In genomic region chr16:86682219-86682904, GRCh38 we compare ENCODE assay signal across 17 cellular contexts.
A peak's percentile ranks its signal among the peaks of the same experiment; 100 is the strongest.
DNase-seq lines count a peak whose midpoint lies in the region; ATAC-seq, FAIRE-seq and TF ChIP-seq lines count a peak whose summit lies in the region.
"Had no signal": no experiment of that assay in that cellular context is flagged by ENCODE, and none has a peak within 500 bp of the region (broad histone marks: within the 10 kb centered on the region; RNA-seq: fewer than 3 reads in every experiment).

No MANE protein-coding gene starts in this region.

- H2BK15ac ChIP-seq in H1 (ENCODE audit: low read length) = no peak overlapping the region

- no TSS peak for BruUV-seq in HepG2 (replicated peaks; lab: Mats Ljungman, UMichigan)

- POLR2A ChIA-PET in HepG2 (lab: Yijun Ruan, JAX) (no interaction called here), H1 (lab: Charles Lee; ENCODE audit: partially characterized antibody) (no interaction called here)

- no peak overlapping the region for H3K18ac ChIP-seq in H1 (ENCODE audit: extremely low read depth, low read length)

- H2BK12ac ChIP-seq in H1 (ENCODE audit: low read depth, low read length) = 0 out of 2 replicates have a peak overlapping the region, but pooled peaks have one; percentile 0

- H3K14ac ChIP-seq in H1 (ENCODE audit: insufficient read length) = no peak overlapping the region

- CTCF ChIA-PET in HepG2 (lab: Yijun Ruan, JAX; ENCODE audit: low intra/inter-chr PET ratio, low total read pairs) (no interaction called here), H1 (lab: Charles Lee; ENCODE audit: partially characterized antibody) (interaction anchor here (1.0 kb wide), 1 partner anchor 192 kb away, joined by 3 read pairs; no protein-coding TSS in a partner anchor)

- H2BK120ac ChIP-seq in H1 (replicated peaks; ENCODE audit: low read depth, low read length) = no peak overlapping the region

- TF ChIP-seq POLR2A in HepG2 (IDR thresholded peaks at IDR 0.05; ENCODE audit: insufficient read depth in 1 of 2, low read depth in 2 of 2, low read length in 2 of 2) (no peak), right lobe of liver (IDR thresholded peaks at IDR 0.05) (no peak), H1 (IDR thresholded peaks at IDR 0.05; ENCODE audit: control extremely low read depth in 1 of 2, low read depth in 2 of 2, low read length in 2 of 2) (no peak), sigmoid colon (IDR thresholded peaks at IDR 0.05) (no peak)

- H2BK20ac ChIP-seq in H1 (ENCODE audit: low read length) = no peak overlapping the region

- no peak overlapping the region for H4K8ac ChIP-seq in H1 (ENCODE audit: extremely low read depth, insufficient read depth, low read length)

- ATAC-seq in HepG2 = no peak
- ATAC-seq in right lobe of liver = no peak
- ATAC-seq: GM12878, GM23338 had no signal

- DNase-seq in HepG2 (ENCODE audit: low spot score) (no peak), right lobe of liver (no peak), H1 (ENCODE audit: low read depth in 1 of 2, low spot score in 2 of 2) (no peak), sigmoid colon (peak; percentile 26), NOMO-1 treated with dmso at 0.1 percent for 144 hours (lab: John Stamatoyannopoulos, UW; ENCODE audit: unreplicated experiment) (no peak), NCI-H526 (lab: John Stamatoyannopoulos, UW) (no peak)
- no peak for DNase-seq in stimulated activated CD8-positive, alpha-beta memory T cell treated with anti-CD3 and anti-CD28 coated beads, Interleukin-4, amount 100 ng/mL, for 48 hours
- DNase-seq: DMS 273 treated with DMSO at 0.1 percent for 48 hours; GDM1; NCI-H1417 treated with DMSO at 0.1 percent for 48 hours; NCI-H1930; NK-92 treated with Interleukin-12 subunit alpha and Interleukin-12 subunit beta, amount 100 ng/mL, for 24 hours; OCI-M1 had no signal

- H4K91ac ChIP-seq in H1 (replicated peaks; ENCODE audit: insufficient read length, low read length) = no peak overlapping the region

- no peak overlapping the region for H3K23ac ChIP-seq in H1 (ENCODE audit: insufficient read length)

- H3K56ac ChIP-seq in H1 (replicated peaks; ENCODE audit: insufficient read length, low read depth, low read length) = no peak overlapping the region

- H3K9ac ChIP-seq in HepG2 (ENCODE audit: insufficient read depth, low read depth, low read length) (no peak overlapping the region), H1 (replicated peaks in 1 of 4; ENCODE audit: extremely low read depth in 1 of 4, low read depth in 3 of 4, low read length in 3 of 4) (no peak overlapping the region)

- H3K27ac ChIP-seq in HepG2 (ENCODE audit: extremely low read length, insufficient read depth, low read length) (no peak overlapping the region), right lobe of liver (no peak overlapping the region), H1 (ENCODE audit: low read depth, low read length) (no peak overlapping the region), sigmoid colon (peak overlapping the region in 2 of 4 donors; percentile 42 to 45)
- H3K27ac ChIP-seq: C4-2B had no signal

- H2AK5ac ChIP-seq in H1 (ENCODE audit: low read depth, low read length) = no peak overlapping the region

- no peak overlapping the region for H4K5ac ChIP-seq in H1 (ENCODE audit: insufficient read length, low read depth, low read length)

- H3K4me3 ChIP-seq in HepG2 (replicated peaks in 1 of 3; ENCODE audit: insufficient read depth in 1 of 3, low read depth in 2 of 3, low read length in 3 of 3) = no peak overlapping the region
- H3K4me3 ChIP-seq in right lobe of liver = no peak overlapping the region
- no peak overlapping the region for H3K4me3 ChIP-seq in H1 (ENCODE audit: extremely low read depth in 1 of 4, insufficient read depth in 2 of 4, low read depth in 3 of 4, low read length in 4 of 4)
- H3K4me3 ChIP-seq in sigmoid colon = no peak overlapping the region
- H3K4me3 ChIP-seq: GM12878, GM23338 had no signal

- H2AFZ ChIP-seq in HepG2 (ENCODE audit: low read length) (no peak overlapping the region), H1 (ENCODE audit: low read length) (no peak overlapping the region)

- no peaks in the 10 kb centered on the region for H3K79me2 ChIP-seq in HepG2 (ENCODE audit: insufficient read depth, low read length)
- H3K79me2 ChIP-seq in H1 (ENCODE audit: control insufficient read depth in 1 of 2, insufficient read depth in 2 of 2, low read length in 2 of 2) = no peaks in the 10 kb centered on the region

- in situ Hi-C loops in HepG2 (cut with HindIII; ENCODE audit: extremely low pct_ligation_motif_present, low pct_unique_long_range_greater_than_20kb) = no loop called here

- no peak overlapping the region for H2BK5ac ChIP-seq in H1 (ENCODE audit: low read depth, low read length)

- TF ChIP-seq EP300 in HepG2 (IDR thresholded peaks at IDR 0.05; ENCODE audit: low read depth in 2 of 2, low read length in 2 of 2) (no peak), HepG2 (CRISPR knock-in tag; IDR thresholded peaks at IDR 0.05; ENCODE audit: borderline replicate concordance) (no peak), H1 (IDR thresholded peaks at IDR 0.05; ENCODE audit: borderline replicate concordance in 1 of 2, low read depth in 2 of 2, low read length in 2 of 2) (no peak), sigmoid colon (IDR thresholded peaks at IDR 0.05) (no peak)

- TF ChIP-seq CTCF in HepG2 (CRISPR knock-in tag; IDR thresholded peaks at IDR 0.05) = no peak
- TF ChIP-seq CTCF in right lobe of liver (IDR thresholded peaks at IDR 0.05) = no peak
- TF ChIP-seq CTCF in H1 (IDR thresholded peaks at IDR 0.05; ENCODE audit: control extremely low read depth in 1 of 3, insufficient read depth in 1 of 3, low read depth in 1 of 3, low read length in 3 of 3) = no peak
- no peak for TF ChIP-seq CTCF in sigmoid colon (IDR thresholded peaks at IDR 0.05)

- H3K4ac ChIP-seq in H1 (replicated peaks; ENCODE audit: insufficient read length, low read depth, low read length) = no peak overlapping the region

- no peak overlapping the region for H3K4me2 ChIP-seq in HepG2 (ENCODE audit: low read depth, low read length)
- no peak overlapping the region for H3K4me2 ChIP-seq in H1 (ENCODE audit: insufficient read depth in 1 of 2, low read depth in 2 of 2, low read length in 2 of 2)
- H3K4me2 ChIP-seq: GM23338 had no signal

- no peaks in the 10 kb centered on the region for H3K4me1 ChIP-seq in HepG2 (ENCODE audit: insufficient read depth, low read length)
- H3K4me1 ChIP-seq in right lobe of liver = no peaks in the 10 kb centered on the region
- H3K4me1 ChIP-seq in H1 (replicated peaks in 1 of 4; ENCODE audit: control insufficient read depth in 3 of 4, insufficient read depth in 4 of 4, low read length in 3 of 4) = no peaks in the 10 kb centered on the region; a peak in 1 of 7 replicates
- no peaks in the 10 kb centered on the region for H3K4me1 ChIP-seq in sigmoid colon

- intact Hi-C loops in HepG2 (cut with micrococcal nuclease; ENCODE audit: unreplicated experiment) = no loop called here
- intact Hi-C loops in right lobe of liver (cut with DNase I) = no loop called here
- intact Hi-C loops in sigmoid colon (cut with DNase I) = no loop called here

- H3K9me3 ChIP-seq in HepG2 (ENCODE audit: low read length) (no peaks in the 10 kb centered on the region), right lobe of liver (no peaks in the 10 kb centered on the region), H1 (ENCODE audit: insufficient read depth in 2 of 2, low read depth in 1 of 2, low read length in 1 of 2) (no peaks in the 10 kb centered on the region), sigmoid colon (no peaks in the 10 kb centered on the region)

- H4K20me1 ChIP-seq in HepG2 (ENCODE audit: insufficient read depth, low read length) (no peaks in the 10 kb centered on the region), H1 (replicated peaks in 1 of 2; ENCODE audit: control insufficient read depth in 1 of 2, insufficient read depth in 2 of 2, low read length in 2 of 2) (no peaks in the 10 kb centered on the region)

- H3K23me2 ChIP-seq in H1 (ENCODE audit: low read depth, low read length) = no peaks in the 10 kb centered on the region

- 23% methylated on average over 11 of the region's 14 CpGs for WGBS in HepG2 (ENCODE audit: low lambda C conversion rate)
- 63% methylated on average over 8 of the region's 14 CpGs for WGBS in right lobe of liver (ENCODE audit: insufficient coverage, low coverage, low lambda C conversion rate, missing lambda C conversion rate)
- 88% methylated on average over 14 of the region's 14 CpGs; no CpG with 5 or more reads in 1 of the 2 experiments for WGBS in H1 (ENCODE audit: extremely low coverage in 1 of 2, insufficient coverage in 1 of 2, insufficient read length in 1 of 2, insufficient replicate concordance in 2 of 2, low coverage in 1 of 2, low lambda C conversion rate in 2 of 2, missing lambda C conversion rate in 1 of 2), 2 experiments
- WGBS in sigmoid colon, 2 donors = 76 to 88% methylated on average over 14 of the region's 14 CpGs

- TF ChIP-seq RAD21 in HepG2 (CRISPR knock-in tag; IDR thresholded peaks at IDR 0.05) (no peak), H1 (IDR thresholded peaks at IDR 0.05 in 1 of 2, conservative IDR thresholded peaks at IDR 0.05 in 1 of 2; ENCODE audit: low read depth in 2 of 2, low read length in 2 of 2) (no peak)

- no peaks in the 10 kb centered on the region for H3K79me1 ChIP-seq in H1 (ENCODE audit: low read depth, low read length)

- FAIRE-seq in HepG2 (lab: Jason Lieb, UNC) (no peak), H1 (lab: Jason Lieb, UNC) (no peak)
- FAIRE-seq: GM12878, GM18507 had no signal

- peaks cover 0 to 37% of the 10 kb centered on the region in 2 experiments; a peak in 4 of 5 replicates for H3K27me3 ChIP-seq in HepG2 (ENCODE audit: control insufficient read depth in 1 of 2, insufficient read depth in 2 of 2, low read length in 2 of 2)
- H3K27me3 ChIP-seq in right lobe of liver = no peaks in the 10 kb centered on the region
- no peaks in the 10 kb centered on the region for H3K27me3 ChIP-seq in H1 (replicated peaks in 1 of 4; ENCODE audit: control insufficient read depth in 3 of 4, extremely low read depth in 1 of 4, insufficient read depth in 3 of 4, low read length in 3 of 4)
- peaks cover 5 to 52% (median 5%) of the 10 kb centered on the region in 3 donors for H3K27me3 ChIP-seq in sigmoid colon

- no peaks in the 10 kb centered on the region for H3K36me3 ChIP-seq in HepG2 (replicated peaks in 1 of 2; ENCODE audit: control insufficient read depth in 1 of 2, insufficient read depth in 2 of 2, low read length in 2 of 2)
- H3K36me3 ChIP-seq in right lobe of liver = no peaks in the 10 kb centered on the region
- no peaks in the 10 kb centered on the region for H3K36me3 ChIP-seq in H1 (ENCODE audit: control insufficient read depth in 2 of 4, insufficient read depth in 4 of 4, low read length in 3 of 4)
- H3K36me3 ChIP-seq in sigmoid colon = no peaks in the 10 kb centered on the region

TF ChIP-seq in HepG2, 621 proteins besides CTCF, POLR2A, EP300 and RAD21 (continues in another document):
- TF ChIP-seq ATF7 (IDR thresholded peaks at IDR 0.05) = peak; percentile 67
- no peak for TF ChIP-seq ATF7 (CRISPR knock-in tag; IDR thresholded peaks at IDR 0.05)
- no peak for TF ChIP-seq CBFB (CRISPR knock-in tag; IDR thresholded peaks at IDR 0.05)
- no peak for TF ChIP-seq ZNF296 (CRISPR knock-in tag; conservative IDR thresholded peaks at IDR 0.05)

TF ChIP-seq in H1, 55 proteins besides CTCF, POLR2A, EP300 and RAD21 (continues in another document):
- TF ChIP-seq RFX5 (IDR thresholded peaks at IDR 0.05; ENCODE audit: borderline replicate concordance, low read depth, low read length) = no peak
- TF ChIP-seq BRCA1 (IDR thresholded peaks at IDR 0.05; ENCODE audit: low read depth, low read length) = no peak
- TF ChIP-seq POLR2AphosphoS5 (IDR thresholded peaks at IDR 0.05; ENCODE audit: low read depth, low read length) = no peak
- TF ChIP-seq PHF8 (conservative IDR thresholded peaks at IDR 0.05; ENCODE audit: low read depth, low read length) = no peak
